15 cellular contexts compared by ENCODE assay signal in genomic region chr6:42761287-42762067, GRCh38. TPM values are rescaled to one million over a fixed set of nuclear protein-coding genes. Genes with fewer than 3 reads are reported as not detected.
DNase-seq lines count a peak whose midpoint lies in the region; ATAC-seq and TF ChIP-seq lines count a peak whose summit lies in the region.
"Had no signal": no experiment of that assay in that cellular context is flagged by ENCODE, and none has a peak within 500 bp of the region (broad histone marks: within the 10 kb centered on the region; RNA-seq: fewer than 3 reads in every experiment).

No MANE protein-coding gene starts in this region.

- no peak overlapping the region for H3K4me2 ChIP-seq in parathyroid adenoma (ENCODE audit: low read length)

- no peak overlapping the region for H3K9ac ChIP-seq in HUES48 (ENCODE audit: low read depth, low read length)
- no peak overlapping the region for H3K9ac ChIP-seq in parathyroid adenoma

- no peak overlapping the region for H3K4me3 ChIP-seq in HUES48 (ENCODE audit: low read depth, low read length)
- no peak overlapping the region for H3K4me3 ChIP-seq in parathyroid adenoma (ENCODE audit: low read depth, low read length)

- H3K36me3 ChIP-seq in HUES48 (ENCODE audit: control insufficient read depth, insufficient read depth, low read length) (peaks cover 12% of the 10 kb centered on the region; the same call in 1 of the 2 replicates), parathyroid adenoma (ENCODE audit: control insufficient read depth, insufficient read depth, low read length) (no peaks in the 10 kb centered on the region)

- no peaks in the 10 kb centered on the region for H3K27me3 ChIP-seq in HUES48 (ENCODE audit: control insufficient read depth, insufficient read depth, low read length)
- H3K27me3 ChIP-seq in parathyroid adenoma (ENCODE audit: control insufficient read depth, insufficient read depth, low read length): no peaks in the 10 kb centered on the region

- H3K27me3 Mint-ChIP-seq in T-helper 17 cell (no peaks in the 10 kb centered on the region), glutamatergic neuron (ENCODE audit: unreplicated experiment) (no peaks in the 10 kb centered on the region), immature natural killer cell (ENCODE audit: low read depth in 3 of 3) (peaks cover 0 to 1% (median 0%) of the 10 kb centered on the region in 3 donors)
- H3K27me3 Mint-ChIP-seq: B cell; CD4-positive, alpha-beta memory T cell had no signal

- H3K27ac ChIP-seq in HUES48 (ENCODE audit: low read depth, low read length) (peak overlapping the region; percentile 32), parathyroid adenoma (peak overlapping the region; percentile 13)

- no peaks in the 10 kb centered on the region for H3K9me3 Mint-ChIP-seq in glutamatergic neuron (ENCODE audit: unreplicated experiment)
- H3K9me3 Mint-ChIP-seq in immature natural killer cell: no peaks in the 10 kb centered on the region
- H3K9me3 Mint-ChIP-seq: CD4-positive, alpha-beta memory T cell had no signal

- H3K36me3 Mint-ChIP-seq in T-helper 17 cell (ENCODE audit: low read depth) (peaks cover 5% of the 10 kb centered on the region), glutamatergic neuron (ENCODE audit: unreplicated experiment) (no peaks in the 10 kb centered on the region), immature natural killer cell (peaks cover 10 to 26% (median 18%) of the 10 kb centered on the region in 3 donors)

- no peak overlapping the region for H2AFZ ChIP-seq in parathyroid adenoma

- TF ChIP-seq CTCF in glutamatergic neuron (IDR thresholded peaks at IDR 0.05; ENCODE audit: partially characterized antibody, unreplicated experiment) (no peak), parathyroid adenoma (IDR thresholded peaks at IDR 0.05) (no peak)

- ATAC-seq in T-helper 17 cell: no peak

- peaks cover 22% of the 10 kb centered on the region for H3K4me1 Mint-ChIP-seq in T-helper 17 cell
- H3K4me1 Mint-ChIP-seq in glutamatergic neuron (ENCODE audit: low read depth, unreplicated experiment): peaks cover 5% of the 10 kb centered on the region
- H3K4me1 Mint-ChIP-seq in immature natural killer cell: peaks cover 17 to 26% of the 10 kb centered on the region in 2 donors

- H3K4me3 Mint-ChIP-seq in T-helper 17 cell (no peak overlapping the region), glutamatergic neuron (ENCODE audit: unreplicated experiment) (peak overlapping the region; percentile 15), immature natural killer cell (no peak overlapping the region)
- H3K4me3 Mint-ChIP-seq: B cell; CD4-positive, alpha-beta memory T cell had no signal

- H3K9me3 ChIP-seq in HUES48 (ENCODE audit: control insufficient read depth, insufficient read depth, low read length) (no peaks in the 10 kb centered on the region), T-helper 17 cell (ENCODE audit: control insufficient read depth, low read length, poor library complexity, severe bottlenecking) (no peaks in the 10 kb centered on the region), parathyroid adenoma (ENCODE audit: control insufficient read depth, low read length) (no peaks in the 10 kb centered on the region)

- no peak for DNase-seq in T-helper 17 cell
- no peak for DNase-seq in glutamatergic neuron
- no peak for DNase-seq in SIG-M5 treated with dmso at 0.1 percent for 504 hours (lab: John Stamatoyannopoulos, UW; ENCODE audit: unreplicated experiment)
- no peak for DNase-seq in DMS79 treated with DMSO at 0.1 percent for 48 hours (lab: John Stamatoyannopoulos, UW)
- DNase-seq in immature natural killer cell: no peak
- DNase-seq: C1 segment of cervical spinal cord; CD4-positive, alpha-beta memory T cell; DMS79; EL; HCEC 1CT; KG1 had no signal

- H3K4me1 ChIP-seq in HUES48 (ENCODE audit: control insufficient read depth, insufficient read depth, low read length) (peaks cover 20% of the 10 kb centered on the region), parathyroid adenoma (peaks cover 9% of the 10 kb centered on the region)

- H3K27ac Mint-ChIP-seq in T-helper 17 cell: peak overlapping the region; percentile 61
- H3K27ac Mint-ChIP-seq in glutamatergic neuron (ENCODE audit: unreplicated experiment): no peak overlapping the region
- H3K27ac Mint-ChIP-seq in immature natural killer cell: peak overlapping the region in 1 of 6 donors; percentile 55
- H3K27ac Mint-ChIP-seq: B cell; CD4-positive, alpha-beta memory T cell had no signal

- peaks cover 5% of the 10 kb centered on the region for H3K79me2 ChIP-seq in parathyroid adenoma

RNA-seq across cellular contexts. Expression of gene TBCC, which starts 15.6 kb away (rescaled TPM):
- total RNA-seq in T-helper 17 cell (10 to 100 TPM; 71.5 to 73.2 TPM), glutamatergic neuron (ENCODE audit: unreplicated experiment) (35.2 TPM)
- 100 to 1,000 TPM; 109 to 140 (median 134) TPM for polyA plus RNA-seq in immature natural killer cell

RNA-seq across cellular contexts. Expression of gene BICRAL, which starts 20.4 kb away (rescaled TPM):
- total RNA-seq in T-helper 17 cell: 10 to 100 TPM; 31.9 to 34.1 TPM
- 11.0 TPM for total RNA-seq in glutamatergic neuron (ENCODE audit: unreplicated experiment)
- polyA plus RNA-seq in immature natural killer cell: 1 to 10 TPM; 1.9 to 5.3 (median 2.4) TPM

RNA-seq across cellular contexts. Expression of gene PRPH2, which starts 39.1 kb away (rescaled TPM):
- not detected for total RNA-seq in T-helper 17 cell
- total RNA-seq in glutamatergic neuron (ENCODE audit: unreplicated experiment): not detected
- polyA plus RNA-seq in immature natural killer cell: under 1 TPM in 2 of 3 donors, not detected in 1; 0.08 to 0.25 TPM
- total RNA-seq: CD4-positive, alpha-beta memory T cell; H4 had no signal
